Comparison of ENCODE assay signal across 8 cellular contexts in the genomic region with DNA sequence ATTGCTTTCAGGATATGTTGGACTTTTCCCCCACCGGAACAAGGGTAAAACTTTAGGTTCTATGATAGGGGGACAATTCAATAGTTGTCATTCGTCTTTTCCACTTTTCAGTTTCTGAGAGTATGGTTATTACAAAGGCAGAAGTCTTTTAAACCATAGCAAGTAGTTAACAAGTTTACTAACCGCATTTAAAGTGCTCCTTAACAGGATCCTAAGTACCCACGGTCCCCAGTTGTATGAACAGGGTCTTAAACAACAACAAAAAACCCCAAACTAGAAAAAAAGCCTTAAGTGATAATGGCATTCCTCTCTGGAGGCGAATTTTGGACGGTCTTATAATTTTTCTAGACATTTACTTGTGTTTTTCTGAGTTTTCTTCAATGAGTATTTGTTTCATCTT. TPM values are rescaled to one million over a fixed set of nuclear protein-coding genes. Genes with fewer than 3 reads are reported as not detected.
DNase-seq lines count a peak whose midpoint lies in the region; ATAC-seq lines count a peak whose summit lies in the region.

No MANE protein-coding gene starts in this region.

- no peaks in the 10 kb centered on the region for H3K27me3 Mint-ChIP-seq in activated CD4-positive, alpha-beta memory T cell treated with anti-CD3 and anti-CD28 coated beads for 36 hours
- no peaks in the 10 kb centered on the region for H3K27me3 Mint-ChIP-seq in stimulated activated memory B cell treated with anti-CD40 and anti-IgM and Interleukin-4, amounts not matched to agents 10 μg/mL and 1 μg/mL and 100 μg/mL, for 72 hours

- H3K4me1 ChIP-seq in iPS-15b (ENCODE audit: control insufficient read depth, insufficient read depth, low read length): peaks cover 4% of the 10 kb centered on the region

- no peaks in the 10 kb centered on the region for H3K9me3 Mint-ChIP-seq in activated CD4-positive, alpha-beta memory T cell treated with anti-CD3 and anti-CD28 coated beads for 36 hours
- no peaks in the 10 kb centered on the region for H3K9me3 Mint-ChIP-seq in stimulated activated memory B cell treated with anti-CD40 and anti-IgM and Interleukin-4, amounts not matched to agents 10 μg/mL and 1 μg/mL and 100 μg/mL, for 72 hours

- POLR2A ChIA-PET in activated CD4-positive, alpha-beta memory T cell treated with anti-CD3 and anti-CD28 coated beads for 36 hours (lab: Charles Lee): interaction anchor here (3.5 kb wide), 1 partner anchor 72 kb away, joined by 14 read pairs; no protein-coding TSS in a partner anchor

- H3K27ac Mint-ChIP-seq in activated CD4-positive, alpha-beta memory T cell treated with anti-CD3 and anti-CD28 coated beads for 36 hours: peak overlapping the region; percentile 96
- peak overlapping the region; percentile 97 for H3K27ac Mint-ChIP-seq in stimulated activated memory B cell treated with anti-CD40 and anti-IgM and Interleukin-4, amounts not matched to agents 10 μg/mL and 1 μg/mL and 100 μg/mL, for 72 hours

- no peak for ATAC-seq in stimulated activated memory B cell treated with anti-CD40 and anti-IgM and Interleukin-4, amounts not matched to agents 10 μg/mL and 1 μg/mL and 100 μg/mL, for 72 hours
- no peak for ATAC-seq in GM19328 (IDR thresholded peaks at IDR 0.05; ENCODE audit: unreplicated experiment)

- H3K4me3 ChIP-seq in iPS-15b (ENCODE audit: low read depth, low read length): peak overlapping the region; percentile 81

- peaks cover 3% of the 10 kb centered on the region for H3K36me3 Mint-ChIP-seq in activated CD4-positive, alpha-beta memory T cell treated with anti-CD3 and anti-CD28 coated beads for 36 hours
- peaks cover 7% of the 10 kb centered on the region for H3K36me3 Mint-ChIP-seq in stimulated activated memory B cell treated with anti-CD40 and anti-IgM and Interleukin-4, amounts not matched to agents 10 μg/mL and 1 μg/mL and 100 μg/mL, for 72 hours

- H3K9ac ChIP-seq in iPS-15b (ENCODE audit: low read depth, low read length): no peak overlapping the region

- peak; percentile 20 for DNase-seq in DMS79 treated with DMSO at 0.1 percent for 48 hours (lab: John Stamatoyannopoulos, UW)
- no peak for DNase-seq in DMS79 (lab: John Stamatoyannopoulos, UW)
- DNase-seq in activated CD4-positive, alpha-beta memory T cell treated with anti-CD3 and anti-CD28 coated beads for 36 hours: no peak
- no peak for DNase-seq in stimulated activated CD4-positive, alpha-beta T cell treated with anti-CD3 and anti-CD28 coated beads, Interleukin-12 subunit alpha, Interleukin-12 subunit beta, amount 100 ng/mL, for 4 hours
- no peak for DNase-seq in NCI-H2171 treated with DMSO at 0.1 percent for 48 hours (lab: John Stamatoyannopoulos, UW)

- intact Hi-C loops in activated CD4-positive, alpha-beta memory T cell treated with anti-CD3 and anti-CD28 coated beads for 36 hours (cut with micrococcal nuclease): loop anchor here (5.0 kb wide), 4 partner anchors 256 to 699 kb away; a partner anchor contains a TSS

- CTCF ChIA-PET in activated CD4-positive, alpha-beta memory T cell treated with anti-CD3 and anti-CD28 coated beads for 36 hours (lab: Charles Lee): interaction anchor here (1.0 to 2.4 kb wide), 3 partner anchors 68 to 255 kb away, joined by 3 to 8 read pairs (median 3); no protein-coding TSS in a partner anchor

- peak overlapping the region; percentile 96 for H3K4me3 Mint-ChIP-seq in activated CD4-positive, alpha-beta memory T cell treated with anti-CD3 and anti-CD28 coated beads for 36 hours
- peak overlapping the region; percentile 96 for H3K4me3 Mint-ChIP-seq in stimulated activated memory B cell treated with anti-CD40 and anti-IgM and Interleukin-4, amounts not matched to agents 10 μg/mL and 1 μg/mL and 100 μg/mL, for 72 hours

- no peaks in the 10 kb centered on the region for H3K36me3 ChIP-seq in iPS-15b (ENCODE audit: control insufficient read depth, insufficient read depth, low read length)

- peaks cover 50% of the 10 kb centered on the region for H3K4me1 Mint-ChIP-seq in activated CD4-positive, alpha-beta memory T cell treated with anti-CD3 and anti-CD28 coated beads for 36 hours (ENCODE audit: low read depth)
- peaks cover 46% of the 10 kb centered on the region for H3K4me1 Mint-ChIP-seq in stimulated activated memory B cell treated with anti-CD40 and anti-IgM and Interleukin-4, amounts not matched to agents 10 μg/mL and 1 μg/mL and 100 μg/mL, for 72 hours

- H3K27me3 ChIP-seq in iPS-15b (ENCODE audit: control insufficient read depth, insufficient read depth, low read length): peaks cover 7% of the 10 kb centered on the region

- no peaks in the 10 kb centered on the region for H3K9me3 ChIP-seq in iPS-15b (ENCODE audit: control insufficient read depth, insufficient read depth, low read length)

RNA-seq across cellular contexts. Expression of a gene that starts 0.8 kb away (rescaled TPM):
- 10 to 100 TPM; 29.4 to 29.6 TPM for total RNA-seq in activated CD4-positive, alpha-beta memory T cell treated with anti-CD3 and anti-CD28 coated beads for 36 hours
